Comparison of ENCODE assay signal across 8 cellular contexts in genomic region chr1:206302054-206302453, GRCh38.
A peak's percentile ranks its signal among the peaks of the same experiment; 100 is the strongest.
DNase-seq lines count a peak whose midpoint lies in the region; ATAC-seq and TF ChIP-seq lines count a peak whose summit lies in the region.
"Not testable (repeated sequence)": the region's sequence is repeated elsewhere in the genome, so short reads cannot be mapped to it uniquely, and the experiment has no call there.

No MANE protein-coding gene starts in this region.

- BruUV-seq in mammary epithelial cell (replicated peaks; lab: Mats Ljungman, UMichigan), result not testable (repeated sequence)

- not testable (repeated sequence) for H3K9ac ChIP-seq in mammary epithelial cell (ENCODE audit: insufficient read depth, low read length)

- dilution Hi-C loops in mammary epithelial cell (cut with HindIII; ENCODE audit: low sequenced_read_pairs), result not testable (repeated sequence)

- H3K36me3 ChIP-seq in mammary epithelial cell (ENCODE audit: insufficient read depth, low read length); aorta (ENCODE audit: control insufficient read depth in 1 of 2, insufficient read depth in 2 of 2, low read length in 1 of 2): not testable (repeated sequence)

- CTCF ChIA-PET in mammary epithelial cell (lab: Charles Lee; ENCODE audit: low non-redundant PET), result not testable (repeated sequence)

- H3K4me1 ChIP-seq in mammary epithelial cell (ENCODE audit: insufficient read depth, low read length); aorta (ENCODE audit: control insufficient read depth in 1 of 2, insufficient read depth in 2 of 2, low read length in 2 of 2): not testable (repeated sequence)

- WGBS in mammary epithelial cell (ENCODE audit: low coverage, missing lambda C conversion rate), result 100% methylated on average over 1 of the region's 1 CpG
- 14 to 21% methylated on average over 1 of the region's 1 CpG for WGBS in aorta, 2 donors

- H3K79me2 ChIP-seq in mammary epithelial cell (ENCODE audit: insufficient read depth, low read length), result not testable (repeated sequence)

- TF ChIP-seq CTCF in mammary epithelial cell (conservative IDR thresholded peaks at IDR 0.05 in 1 of 2, IDR thresholded peaks at IDR 0.05 in 1 of 2; ENCODE audit: extremely low read depth in 1 of 2, insufficient read depth in 1 of 2, low read depth in 1 of 2, low read length in 2 of 2); foreskin fibroblast (IDR thresholded peaks at IDR 0.05; ENCODE audit: low read depth, low read length): not testable (repeated sequence)

- not testable (repeated sequence) for H3K4me3 ChIP-seq in mammary epithelial cell (replicated peaks in 1 of 3; ENCODE audit: insufficient read depth in 1 of 3, low read depth in 2 of 3, low read length in 3 of 3); foreskin fibroblast (ENCODE audit: low read depth in 1 of 2, low read length in 2 of 2); aorta (ENCODE audit: low read length in 2 of 2)

- intact Hi-C loops in mammary epithelial cell (cut with micrococcal nuclease); aorta (cut with DNase I): not testable (repeated sequence)

- not testable (repeated sequence) for H2AFZ ChIP-seq in mammary epithelial cell (ENCODE audit: low read depth, low read length)

- not testable (repeated sequence) for H4K20me1 ChIP-seq in mammary epithelial cell (ENCODE audit: insufficient read depth, low read length)

- not testable (repeated sequence) for H3K9me3 ChIP-seq in mammary epithelial cell (replicated peaks; ENCODE audit: insufficient read depth, low read length); aorta (ENCODE audit: control insufficient read depth, low read length)

- not testable (repeated sequence) for H3K4me2 ChIP-seq in mammary epithelial cell (ENCODE audit: insufficient read depth, low read depth, low read length)

- peak; percentile 52 for ATAC-seq in aorta (ENCODE audit: low FRiP score)

- not testable (repeated sequence) for H3K27ac ChIP-seq in mammary epithelial cell (ENCODE audit: insufficient read depth, low read depth, low read length); aorta (ENCODE audit: low read depth in 1 of 2, low read length in 2 of 2)

- DNase-seq in Ammon's horn (ENCODE audit: low spot score) (peak; percentile 12), HCEC 1CT (peak; percentile 30), NCI-H226 (peak; percentile 2), mammary epithelial cell (peak; percentile 20), dermis blood vessel endothelial cell (peak; percentile 3), foreskin fibroblast (peak; percentile 1 to 14), middle frontal gyrus (ENCODE audit: extremely low spot score, low spot score) (peak; percentile 3)
- not testable (repeated sequence) for DNase-seq in aorta

- H3K27me3 ChIP-seq in mammary epithelial cell (ENCODE audit: insufficient read depth, low read length); aorta (ENCODE audit: control insufficient read depth in 1 of 2, insufficient read depth in 2 of 2, low read length in 1 of 2): not testable (repeated sequence)

- in situ Hi-C loops in mammary epithelial cell (cut with MboI; ENCODE audit: low sequenced_read_pairs in 2 of 2), result not testable (repeated sequence)
